20 cellular contexts compared by ENCODE assay signal in genomic region chr11:95268386-95268785, GRCh38.
"Had no signal": no experiment of that assay in that cellular context is flagged by ENCODE, and none has a peak within 500 bp of the region (broad histone marks: within the 10 kb centered on the region; RNA-seq: fewer than 3 reads in every experiment).

No MANE protein-coding gene starts in this region.

- DNase-seq: activated CD4-positive, alpha-beta memory T cell treated with anti-CD3 and anti-CD28 coated beads, Interleukin-2, amount 10 ng/mL, durations not matched to agents 7 days and 5 days; activated CD4-positive, alpha-beta T cell treated with anti-CD3 and anti-CD28 coated beads for 1 hour; activated CD4-positive, alpha-beta T cell treated with anti-CD3 and anti-CD28 coated beads, Interleukin-2, amount 10 ng/mL, durations not matched to agents 7 days and 5 days; activated CD8-positive, alpha-beta memory T cell treated with anti-CD3 and anti-CD28 coated beads, Interleukin-2, amount 50 U/mL, for 48 hours; activated T-cell treated with anti-CD3 and anti-CD28 coated beads, Interleukin-2, amount 50 U/mL, for 24 hours; colonic mucosa; effector CD8-positive, alpha-beta T cell; foreskin keratinocyte; heart right ventricle; midbrain; naive thymus-derived CD8-positive, alpha-beta T cell; right cardiac atrium; stimulated activated naive CD4-positive, alpha-beta T cell treated with Interleukin-2 at 50 U/mL for 16 hours; SW 1271; T-helper 2 cell; testis; transverse colon had no signal

- H3K36me3 Mint-ChIP-seq: activated naive CD4-positive, alpha-beta T cell treated with anti-CD3 and anti-CD28 coated beads, Interleukin-2, amount 50 U/mL, for 24 hours; naive thymus-derived CD8-positive, alpha-beta T cell; neural progenitor cell had no signal

- H3K27ac Mint-ChIP-seq: activated CD4-positive, alpha-beta memory T cell treated with anti-CD3 and anti-CD28 coated beads, Interleukin-2, amount 10 ng/mL, durations not matched to agents 7 days and 5 days; activated CD4-positive, alpha-beta T cell treated with anti-CD3 and anti-CD28 coated beads, Interleukin-2, amount 10 ng/mL, durations not matched to agents 7 days and 5 days; activated naive CD4-positive, alpha-beta T cell treated with anti-CD3 and anti-CD28 coated beads, Interleukin-2, amount 50 U/mL, for 24 hours; activated T-cell treated with anti-CD3 and anti-CD28 coated beads, Interleukin-2, amount 50 U/mL, for 24 hours; naive thymus-derived CD8-positive, alpha-beta T cell; neural progenitor cell; WTC11 had no signal

- H3K9me3 Mint-ChIP-seq: activated CD4-positive, alpha-beta memory T cell treated with anti-CD3 and anti-CD28 coated beads, Interleukin-2, amount 10 ng/mL, durations not matched to agents 7 days and 5 days; activated naive CD4-positive, alpha-beta T cell treated with anti-CD3 and anti-CD28 coated beads, Interleukin-2, amount 50 U/mL, for 24 hours; activated T-cell treated with anti-CD3 and anti-CD28 coated beads, Interleukin-2, amount 50 U/mL, for 24 hours; naive thymus-derived CD8-positive, alpha-beta T cell had no signal

- H3K27me3 Mint-ChIP-seq: activated CD4-positive, alpha-beta memory T cell treated with anti-CD3 and anti-CD28 coated beads, Interleukin-2, amount 10 ng/mL, durations not matched to agents 7 days and 5 days; activated CD4-positive, alpha-beta T cell treated with anti-CD3 and anti-CD28 coated beads, Interleukin-2, amount 10 ng/mL, durations not matched to agents 7 days and 5 days; activated naive CD4-positive, alpha-beta T cell treated with anti-CD3 and anti-CD28 coated beads, Interleukin-2, amount 50 U/mL, for 24 hours; activated T-cell treated with anti-CD3 and anti-CD28 coated beads, Interleukin-2, amount 50 U/mL, for 24 hours had no signal

- ATAC-seq: heart right ventricle; naive thymus-derived CD8-positive, alpha-beta T cell; right cardiac atrium had no signal

- H3K4me3 Mint-ChIP-seq: activated CD4-positive, alpha-beta memory T cell treated with anti-CD3 and anti-CD28 coated beads, Interleukin-2, amount 10 ng/mL, durations not matched to agents 7 days and 5 days; activated CD4-positive, alpha-beta T cell treated with anti-CD3 and anti-CD28 coated beads, Interleukin-2, amount 10 ng/mL, durations not matched to agents 7 days and 5 days; activated naive CD4-positive, alpha-beta T cell treated with anti-CD3 and anti-CD28 coated beads, Interleukin-2, amount 50 U/mL, for 24 hours; activated T-cell treated with anti-CD3 and anti-CD28 coated beads, Interleukin-2, amount 50 U/mL, for 24 hours; naive thymus-derived CD8-positive, alpha-beta T cell; neural progenitor cell; WTC11 had no signal
